ENCODE assay signal across 27 cellular contexts in the genomic region with DNA sequence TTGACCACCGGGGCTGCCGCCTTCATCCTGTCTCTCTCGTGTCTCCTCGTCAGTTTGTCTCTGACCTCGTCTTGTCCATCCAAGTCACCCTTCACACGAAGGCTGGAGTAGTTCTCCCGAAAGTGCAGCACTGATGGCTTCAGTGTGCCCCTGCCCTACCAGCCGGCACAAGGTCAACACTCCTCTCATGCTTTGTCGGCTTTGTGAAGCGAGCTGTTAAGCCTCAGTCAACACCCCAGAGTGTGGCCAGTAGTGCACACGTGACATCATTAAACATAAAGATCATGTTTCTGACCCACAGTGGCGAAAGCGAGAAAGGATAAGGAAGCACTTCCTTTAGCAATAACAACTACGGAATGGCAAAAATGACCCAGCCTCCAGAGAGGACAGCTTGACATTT. TPM values are rescaled to one million over a fixed set of nuclear protein-coding genes. Genes with fewer than 3 reads are reported as not detected.
DNase-seq lines count a peak whose midpoint lies in the region; ATAC-seq and TF ChIP-seq lines count a peak whose summit lies in the region.
"Had no signal": no experiment of that assay in that cellular context is flagged by ENCODE, and none has a peak within 500 bp of the region (broad histone marks: within the 10 kb centered on the region; RNA-seq: fewer than 3 reads in every experiment).

No MANE protein-coding gene starts in this region.

- H3K79me2 ChIP-seq in GM23248 (ENCODE audit: insufficient read depth) = no peaks in the 10 kb centered on the region

- H3K4me3 ChIP-seq in left ventricle myocardium inferior (no peak overlapping the region), thyroid gland (replicated peaks in 1 of 3) (no peak overlapping the region), GM23248 (no peak overlapping the region)
- H3K4me3 ChIP-seq: body of pancreas, GM23338, SK-N-MC had no signal

- intact Hi-C loops in Right ventricle myocardium superior (cut with DNase I) (no loop called here), left ventricle myocardium inferior (cut with micrococcal nuclease) (no loop called here), thyroid gland (cut with DNase I) (no loop called here)

- DNase-seq in Right ventricle myocardium superior (no peak), left ventricle myocardium inferior (no peak), NCI-H774 (lab: John Stamatoyannopoulos, UW) (peak; percentile 80), left kidney (ENCODE audit: low read depth, low spot score) (peak; percentile 95), thyroid gland (peak; percentile 20 to 31), hepatic stellate cell (ENCODE audit: low spot score) (no peak), DMS114 treated with DMSO at 0.1 percent for 48 hours (lab: John Stamatoyannopoulos, UW; ENCODE audit: unreplicated experiment) (no peak), GM23248 (no peak)
- DNase-seq: 8988T; activated CD4-positive, alpha-beta T cell treated with anti-CD3 and anti-CD28 coated beads for 48 hours; activated gamma-delta T cell treated with Interleukin-2 at 50 U/mL for 16 hours; activated naive CD8-positive, alpha-beta T cell treated with anti-CD3 and anti-CD28 coated beads, Interleukin-2, amount 50 U/mL, for 24 hours; activated T-cell treated with anti-CD3 and anti-CD28 coated beads, Interleukin-2, amount 50 U/mL, for 24 hours; CD4-positive, CD25-positive, alpha-beta regulatory T cell; effector CD4-positive, alpha-beta T cell; head of caudate nucleus; left colon; naive thymus-derived CD4-positive, alpha-beta T cell; NCI-H1105 treated with DMSO at 0.1 percent for 48 hours; NCI-H2081; NCI-H446 had no signal

- TF ChIP-seq CTCF in left ventricle myocardium inferior (IDR thresholded peaks at IDR 0.05; ENCODE audit: borderline replicate concordance) (no peak), thyroid gland (IDR thresholded peaks at IDR 0.05) (no peak)

- H3K27ac ChIP-seq in left ventricle myocardium inferior (replicated peaks) (no peak overlapping the region), thyroid gland (no peak overlapping the region), GM23248 (no peak overlapping the region)
- H3K27ac ChIP-seq: body of pancreas, SK-N-MC had no signal

- H2AFZ ChIP-seq in GM23248 = no peak overlapping the region
- H2AFZ ChIP-seq: GM23338 had no signal

- no peak overlapping the region for H3K9ac ChIP-seq in GM23248

- H3K36me3 ChIP-seq in left ventricle myocardium inferior (no peaks in the 10 kb centered on the region), thyroid gland (no peaks in the 10 kb centered on the region), GM23248 (ENCODE audit: low read depth) (no peaks in the 10 kb centered on the region)

- TF ChIP-seq POLR2A in thyroid gland (IDR thresholded peaks at IDR 0.05) = no peak

- 48 to 64% methylated on average over 14 of the region's 14 CpGs for WGBS in thyroid gland, 2 donors
- WGBS in GM23248 (ENCODE audit: low coverage in 1 of 2, low lambda C conversion rate in 2 of 2, missing lambda C conversion rate in 2 of 2), 2 experiments = 85 to 87% methylated on average over 14 of the region's 14 CpGs

- no peaks in the 10 kb centered on the region for H4K20me1 ChIP-seq in GM23248 (ENCODE audit: insufficient read depth)

- H3F3A ChIP-seq in GM23248 (ENCODE audit: insufficient read depth) = no peaks in the 10 kb centered on the region

- H3K27me3 ChIP-seq in left ventricle myocardium inferior (ENCODE audit: low read depth) (no peaks in the 10 kb centered on the region), thyroid gland (no peaks in the 10 kb centered on the region), GM23248 (replicated peaks; ENCODE audit: insufficient read depth) (peaks cover under 1% of the 10 kb centered on the region; the same call in 1 of the 2 replicates)
- H3K27me3 ChIP-seq: body of pancreas had no signal

- H3K9me3 ChIP-seq in left ventricle myocardium inferior (replicated peaks) (no peaks in the 10 kb centered on the region), thyroid gland (no peaks in the 10 kb centered on the region), GM23248 (ENCODE audit: low read depth) (no peaks in the 10 kb centered on the region)
- H3K9me3 ChIP-seq: body of pancreas had no signal

- H3K9me2 ChIP-seq in GM23248 (ENCODE audit: insufficient read depth) = no peaks in the 10 kb centered on the region

- H3K4me1 ChIP-seq in left ventricle myocardium inferior (peaks cover 21% of the 10 kb centered on the region), thyroid gland (peaks cover 7 to 11% of the 10 kb centered on the region in 2 donors), GM23248 (ENCODE audit: insufficient read depth) (no peaks in the 10 kb centered on the region)

- H3K4me2 ChIP-seq in GM23248 (ENCODE audit: unreplicated experiment) = no peak overlapping the region
- H3K4me2 ChIP-seq: GM23338 had no signal

- in situ Hi-C loops in GM23248 (cut with MboI) = no loop called here

- ATAC-seq in Right ventricle myocardium superior (ENCODE audit: poor library complexity) = peak; percentile 85
- ATAC-seq: activated naive CD8-positive, alpha-beta T cell treated with anti-CD3 and anti-CD28 coated beads, Interleukin-2, amount 50 U/mL, for 24 hours; body of pancreas; GM23338; left colon; naive thymus-derived CD4-positive, alpha-beta T cell; Panc1 had no signal

RNA-seq across cellular contexts. Expression of gene ACKR3, which starts 23.2 kb away (rescaled TPM):
- total RNA-seq in Right ventricle myocardium superior (27.9 TPM), left ventricle myocardium inferior (39.3 TPM), thyroid gland (10 to 100 TPM; 32.2 to 68.5 (median 54.8) TPM)
- 6.1 and 10.1 TPM in 2 replicates for total RNA-seq in GM23248 (2014; rRNA removed; shearing (Covaris generic))
- 8.5 and 10.4 TPM in 2 replicates for polyA plus RNA-seq in GM23248 (2016; fragmentation: Nextera tagmentation; extraction: Ambion mirVana)
- total RNA-seq: epithelial cell of proximal tubule, G401 had no signal

Comparison
In these comparisons a context has a peak if more than half of its experiments do, and no peak if none do; other contexts are left out.
1. DNase-seq: peak in NCI-H774 (single experiment), left kidney (single experiment) and thyroid gland (2 of 2); none in Right ventricle myocardium superior (single experiment), left ventricle myocardium inferior (single experiment), hepatic stellate cell (single experiment), DMS114 treated with DMSO at 0.1 percent for 48 hours (single experiment) and GM23248 (single experiment).